In genomic region chr15:72554471-72555425, GRCh38 we compare ENCODE assay signal across 11 cellular contexts.
DNase-seq lines count a peak whose midpoint lies in the region; ATAC-seq, FAIRE-seq and TF ChIP-seq lines count a peak whose summit lies in the region.
"Had no signal": no experiment of that assay in that cellular context is flagged by ENCODE, and none has a peak within 500 bp of the region (broad histone marks: within the 10 kb centered on the region; RNA-seq: fewer than 3 reads in every experiment).

No MANE protein-coding gene starts in this region.

- peak overlapping the region; percentile 35 for H3K27ac ChIP-seq in CD4-positive, CD25-positive, alpha-beta regulatory T cell (ENCODE audit: insufficient read depth, low read length, poor library complexity, severe bottlenecking)
- H3K27ac ChIP-seq in astrocyte (ENCODE audit: low read depth, low read length) = peak overlapping the region; percentile 94

- no peak for TF ChIP-seq CTCF in astrocyte (IDR thresholded peaks at IDR 0.05; ENCODE audit: insufficient read depth, low read depth, low read length)

- H3K27me3 ChIP-seq in CD4-positive, CD25-positive, alpha-beta regulatory T cell (ENCODE audit: control insufficient read depth, insufficient read depth, low read length) = no peaks in the 10 kb centered on the region
- no peaks in the 10 kb centered on the region for H3K27me3 ChIP-seq in astrocyte (ENCODE audit: insufficient read depth, low read length)

- no peak overlapping the region for H3K4me3 Mint-ChIP-seq in CD4-positive, CD25-positive, alpha-beta regulatory T cell
- H3K4me3 Mint-ChIP-seq in astrocyte (ENCODE audit: unreplicated experiment) = no peak overlapping the region
- no peak overlapping the region for H3K4me3 Mint-ChIP-seq in natural killer cell treated with Interleukin-12 subunit alpha and Interleukin-12 subunit beta and Interleukin-15 and Interleukin-18, amount 100 ng/mL, for 72 hours
- H3K4me3 Mint-ChIP-seq: activated naive CD8-positive, alpha-beta T cell treated with anti-CD3 and anti-CD28 coated beads, Interleukin-2, amount 10 ng/mL, durations not matched to agents 7 days and 5 days had no signal

- H3K4me2 ChIP-seq in astrocyte (ENCODE audit: low read length) = peak overlapping the region; percentile 65

- peak overlapping the region; percentile 43 to 72 (median 48) for H3K27ac Mint-ChIP-seq in CD4-positive, CD25-positive, alpha-beta regulatory T cell
- peak overlapping the region; percentile 26 for H3K27ac Mint-ChIP-seq in astrocyte (ENCODE audit: unreplicated experiment)
- peak overlapping the region; percentile 11 to 25 for H3K27ac Mint-ChIP-seq in natural killer cell treated with Interleukin-12 subunit alpha and Interleukin-12 subunit beta and Interleukin-15 and Interleukin-18, amount 100 ng/mL, for 72 hours
- H3K27ac Mint-ChIP-seq: activated naive CD8-positive, alpha-beta T cell treated with anti-CD3 and anti-CD28 coated beads, Interleukin-2, amount 10 ng/mL, durations not matched to agents 7 days and 5 days had no signal

- H3K9me3 ChIP-seq in CD4-positive, CD25-positive, alpha-beta regulatory T cell (ENCODE audit: control insufficient read depth in 2 of 2, low read length in 2 of 2) = no peaks in the 10 kb centered on the region
- no peaks in the 10 kb centered on the region for H3K9me3 ChIP-seq in astrocyte (ENCODE audit: insufficient read depth, low read depth, low read length)

- no peak overlapping the region for H3K4me3 ChIP-seq in CD4-positive, CD25-positive, alpha-beta regulatory T cell (ENCODE audit: low read depth, low read length)
- peak overlapping the region; percentile 40 for H3K4me3 ChIP-seq in astrocyte (ENCODE audit: insufficient read depth, low read depth, low read length)

- DNase-seq in CD4-positive, CD25-positive, alpha-beta regulatory T cell = peak; percentile 12 to 51 (median 13)
- DNase-seq in T-helper 22 cell (ENCODE audit: low read depth) (peak; percentile 4), astrocyte (ENCODE audit: low read depth) (peak; percentile 85), NCI-H345 treated with DMSO at 0.1 percent for 48 hours (lab: John Stamatoyannopoulos, UW; ENCODE audit: unreplicated experiment) (no peak), urothelium cell line (ENCODE audit: low spot score) (no peak)
- DNase-seq in natural killer cell treated with Interleukin-12 subunit alpha and Interleukin-12 subunit beta and Interleukin-15 and Interleukin-18, amount 100 ng/mL, for 72 hours (ENCODE audit: low spot score) = no peak
- DNase-seq in NK-92 treated with Interleukin-12 subunit alpha and Interleukin-12 subunit beta, amount 100 ng/mL, for 24 hours (lab: John Stamatoyannopoulos, UW) = no peak
- DNase-seq: activated naive CD8-positive, alpha-beta T cell treated with anti-CD3 and anti-CD28 coated beads, Interleukin-2, amount 10 ng/mL, durations not matched to agents 7 days and 5 days; NCI-H526 had no signal

- peak; percentile 68 to 84 for ATAC-seq in CD4-positive, CD25-positive, alpha-beta regulatory T cell (ENCODE audit: low read depth in 2 of 2)
- ATAC-seq in natural killer cell treated with Interleukin-12 subunit alpha and Interleukin-12 subunit beta and Interleukin-15 and Interleukin-18, amount 100 ng/mL, for 72 hours = peak; percentile 45 to 85
- no peak for ATAC-seq in GM21515 (IDR thresholded peaks at IDR 0.05; ENCODE audit: unreplicated experiment)
- ATAC-seq: sciatic nerve had no signal

- FAIRE-seq in astrocyte (lab: Jason Lieb, UNC) = no peak
- no peak for FAIRE-seq in urothelium cell line (lab: Jason Lieb, UNC)

- peaks cover 0 to 2% (median 0%) of the 10 kb centered on the region in 7 donors for H3K9me3 Mint-ChIP-seq in CD4-positive, CD25-positive, alpha-beta regulatory T cell
- H3K9me3 Mint-ChIP-seq in astrocyte (ENCODE audit: unreplicated experiment) = no peaks in the 10 kb centered on the region
- no peaks in the 10 kb centered on the region for H3K9me3 Mint-ChIP-seq in natural killer cell treated with Interleukin-12 subunit alpha and Interleukin-12 subunit beta and Interleukin-15 and Interleukin-18, amount 100 ng/mL, for 72 hours
- H3K9me3 Mint-ChIP-seq: activated naive CD8-positive, alpha-beta T cell treated with anti-CD3 and anti-CD28 coated beads, Interleukin-2, amount 10 ng/mL, durations not matched to agents 7 days and 5 days had no signal

- H3K9ac ChIP-seq in astrocyte (ENCODE audit: low read length) = peak overlapping the region; percentile 55

- H2AFZ ChIP-seq in astrocyte (ENCODE audit: low read depth, low read length) = peak overlapping the region; percentile 36

- H3K4me1 ChIP-seq in CD4-positive, CD25-positive, alpha-beta regulatory T cell (ENCODE audit: control insufficient read depth, insufficient read depth, low read length, poor library complexity, severe bottlenecking) = peaks cover 4% of the 10 kb centered on the region
- peaks cover 14% of the 10 kb centered on the region for H3K4me1 ChIP-seq in astrocyte (ENCODE audit: insufficient read depth, low read length)

- H3K4me1 Mint-ChIP-seq in CD4-positive, CD25-positive, alpha-beta regulatory T cell = peaks cover 21 to 45% (median 29%) of the 10 kb centered on the region in 4 donors
- H3K4me1 Mint-ChIP-seq in astrocyte (ENCODE audit: low read depth, unreplicated experiment) = peaks cover 18% of the 10 kb centered on the region
- peaks cover 27 to 35% of the 10 kb centered on the region in 2 donors for H3K4me1 Mint-ChIP-seq in natural killer cell treated with Interleukin-12 subunit alpha and Interleukin-12 subunit beta and Interleukin-15 and Interleukin-18, amount 100 ng/mL, for 72 hours (ENCODE audit: low read depth in 2 of 2)

- H3K79me2 ChIP-seq in astrocyte (ENCODE audit: insufficient read depth, low read length) = peaks cover 73% of the 10 kb centered on the region

- peaks cover 22% of the 10 kb centered on the region for H3K36me3 Mint-ChIP-seq in CD4-positive, CD25-positive, alpha-beta regulatory T cell
- H3K36me3 Mint-ChIP-seq in astrocyte (ENCODE audit: low read depth, unreplicated experiment) = peaks cover 13% of the 10 kb centered on the region
- H3K36me3 Mint-ChIP-seq in natural killer cell treated with Interleukin-12 subunit alpha and Interleukin-12 subunit beta and Interleukin-15 and Interleukin-18, amount 100 ng/mL, for 72 hours = peaks cover 9% of the 10 kb centered on the region

- H3K27me3 Mint-ChIP-seq in CD4-positive, CD25-positive, alpha-beta regulatory T cell = no peaks in the 10 kb centered on the region
- no peaks in the 10 kb centered on the region for H3K27me3 Mint-ChIP-seq in astrocyte (ENCODE audit: low read depth, unreplicated experiment)
- no peaks in the 10 kb centered on the region for H3K27me3 Mint-ChIP-seq in natural killer cell treated with Interleukin-12 subunit alpha and Interleukin-12 subunit beta and Interleukin-15 and Interleukin-18, amount 100 ng/mL, for 72 hours
- H3K27me3 Mint-ChIP-seq: activated naive CD8-positive, alpha-beta T cell treated with anti-CD3 and anti-CD28 coated beads, Interleukin-2, amount 10 ng/mL, durations not matched to agents 7 days and 5 days had no signal

- peaks cover 51% of the 10 kb centered on the region for H4K20me1 ChIP-seq in astrocyte (ENCODE audit: insufficient read depth, low read length)

- peaks cover 25% of the 10 kb centered on the region for H3K36me3 ChIP-seq in CD4-positive, CD25-positive, alpha-beta regulatory T cell (ENCODE audit: control insufficient read depth, insufficient read depth, low read length)
- peaks cover 18% of the 10 kb centered on the region for H3K36me3 ChIP-seq in astrocyte (ENCODE audit: insufficient read depth, low read length)

Comparison
In these comparisons a context has a peak if more than half of its experiments do, and no peak if none do; other contexts are left out.
1. DNase-seq: peak in CD4-positive, CD25-positive, alpha-beta regulatory T cell (3 of 3), T-helper 22 cell (single experiment) and astrocyte (single experiment); none in natural killer cell treated with Interleukin-12 subunit alpha and Interleukin-12 subunit beta and Interleukin-15 and Interleukin-18, amount 100 ng/mL, for 72 hours (single experiment), NK-92 treated with Interleukin-12 subunit alpha and Interleukin-12 subunit beta, amount 100 ng/mL, for 24 hours (single experiment), NCI-H345 treated with DMSO at 0.1 percent for 48 hours (single experiment) and urothelium cell line (single experiment).
2. Peak in every context shown above with its lines, with median percentiles within 50 percentile points of each other: H3K27ac Mint-ChIP-seq.